21 cellular contexts compared by ENCODE assay signal in the genomic region with DNA sequence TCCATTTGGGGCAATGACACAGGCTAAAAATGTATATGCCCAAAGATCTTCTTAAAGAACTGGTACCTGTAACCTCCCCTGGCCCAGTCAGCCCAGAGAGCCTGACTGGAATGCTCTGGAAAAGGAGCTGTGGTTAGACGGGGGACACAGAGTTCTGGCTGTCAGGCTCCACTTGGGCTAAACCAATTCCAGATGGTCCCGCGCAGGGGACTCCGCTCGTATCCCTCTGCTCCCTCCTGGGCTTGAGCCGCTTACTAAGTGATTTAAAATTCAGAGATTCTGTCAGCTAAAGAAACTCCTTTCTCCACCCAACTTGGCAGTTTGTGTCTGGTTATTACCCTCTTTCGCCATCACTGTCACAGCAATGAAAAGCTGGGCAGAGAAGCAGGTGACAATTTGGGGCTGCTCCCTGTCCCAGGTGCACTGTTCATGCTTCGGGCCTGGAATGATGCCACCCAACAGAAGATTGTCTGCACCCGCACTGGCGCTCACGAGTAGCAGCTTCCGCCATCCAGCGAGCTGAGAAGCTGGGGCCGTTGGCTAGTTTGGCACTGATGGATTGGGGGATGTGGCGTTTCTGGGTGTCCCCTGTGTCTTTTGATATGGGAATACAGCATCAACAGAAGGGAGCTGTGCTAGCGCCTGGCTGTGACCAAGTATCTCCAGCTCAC. TPM values are rescaled to one million over a fixed set of nuclear protein-coding genes. Genes with fewer than 3 reads are reported as not detected.
A peak's percentile ranks its signal among the peaks of the same experiment; 100 is the strongest.
DNase-seq lines count a peak whose midpoint lies in the region; ATAC-seq and TF ChIP-seq lines count a peak whose summit lies in the region.
"Had no signal": no experiment of that assay in that cellular context is flagged by ENCODE, and none has a peak within 500 bp of the region (broad histone marks: within the 10 kb centered on the region; RNA-seq: fewer than 3 reads in every experiment).

No MANE protein-coding gene starts in this region.

- no peak overlapping the region for H3K27ac ChIP-seq in CD8-positive, alpha-beta T cell (ENCODE audit: low read depth, low read length)
- H3K27ac ChIP-seq in WERI-Rb-1 (peak overlapping the region; percentile 43), esophagus squamous epithelium (peak overlapping the region in 3 of 4 donors; percentile 49 to 77 (median 59)), sigmoid colon (no peak overlapping the region), colonic mucosa (no peak overlapping the region)
- H3K27ac ChIP-seq: C4-2B had no signal

- H3K4me3 Mint-ChIP-seq in CD8-positive, alpha-beta T cell: no peak overlapping the region
- no peak overlapping the region for H3K4me3 Mint-ChIP-seq in activated naive CD4-positive, alpha-beta T cell treated with anti-CD3 and anti-CD28 coated beads, Interleukin-2, amount 10 ng/mL, durations not matched to agents 7 days and 5 days

- no peaks in the 10 kb centered on the region for H3K27me3 ChIP-seq in CD8-positive, alpha-beta T cell (ENCODE audit: insufficient read depth, low read length)
- H3K27me3 ChIP-seq in WERI-Rb-1 (ENCODE audit: insufficient read depth, low read depth, severe bottlenecking) (peaks cover 17% of the 10 kb centered on the region), esophagus squamous epithelium (no peaks in the 10 kb centered on the region), sigmoid colon (no peaks in the 10 kb centered on the region), colonic mucosa (no peaks in the 10 kb centered on the region)

- CTCF ChIA-PET in CD8-positive, alpha-beta T cell (lab: Charles Lee): no interaction called here
- CTCF ChIA-PET in activated naive CD4-positive, alpha-beta T cell treated with anti-CD3 and anti-CD28 coated beads, Interleukin-2, amount 10 ng/mL, durations not matched to agents 7 days and 5 days (lab: Charles Lee): interaction anchor here (0.6 kb wide), 1 partner anchor 21 kb away, joined by 3 read pairs; no protein-coding TSS in a partner anchor

- WGBS in esophagus squamous epithelium, 2 donors: 79 to 90% methylated on average over 2 to 8 of the region's 16 CpGs
- WGBS in sigmoid colon, 2 donors: 95 to 96% methylated on average over 16 of the region's 16 CpGs

- no peak for ATAC-seq in CD8-positive, alpha-beta T cell
- no peak for ATAC-seq in HG02623 (IDR thresholded peaks at IDR 0.05; ENCODE audit: unreplicated experiment)
- ATAC-seq: GM12878, K562 had no signal

- no peaks in the 10 kb centered on the region for H3K9me3 ChIP-seq in CD8-positive, alpha-beta T cell (ENCODE audit: low read length)
- no peaks in the 10 kb centered on the region for H3K9me3 ChIP-seq in WERI-Rb-1 (ENCODE audit: severe bottlenecking)
- H3K9me3 ChIP-seq in esophagus squamous epithelium: no peaks in the 10 kb centered on the region
- H3K9me3 ChIP-seq in sigmoid colon: no peaks in the 10 kb centered on the region
- no peaks in the 10 kb centered on the region for H3K9me3 ChIP-seq in colonic mucosa

- POLR2A ChIA-PET in CD8-positive, alpha-beta T cell (lab: Charles Lee): no interaction called here

- no peak overlapping the region for H3K9ac ChIP-seq in colonic mucosa (ENCODE audit: low read depth in 2 of 2, low read length in 2 of 2)

- no peak for TF ChIP-seq CTCF in CD8-positive, alpha-beta T cell (IDR thresholded peaks at IDR 0.05)
- TF ChIP-seq CTCF in WERI-Rb-1 (IDR thresholded peaks at IDR 0.05; ENCODE audit: low read depth, low read length) (no peak), esophagus squamous epithelium (IDR thresholded peaks at IDR 0.05) (no peak), sigmoid colon (IDR thresholded peaks at IDR 0.05) (no peak), colonic mucosa (IDR thresholded peaks at IDR 0.05) (no peak)

- no peaks in the 10 kb centered on the region for H3K27me3 Mint-ChIP-seq in CD8-positive, alpha-beta T cell (ENCODE audit: low read depth)
- H3K27me3 Mint-ChIP-seq in activated naive CD4-positive, alpha-beta T cell treated with anti-CD3 and anti-CD28 coated beads, Interleukin-2, amount 10 ng/mL, durations not matched to agents 7 days and 5 days: no peaks in the 10 kb centered on the region

- intact Hi-C loops in CD8-positive, alpha-beta T cell (cut with DNase I, micrococcal nuclease): no loop called here
- intact Hi-C loops in esophagus squamous epithelium (cut with DNase I): no loop called here
- intact Hi-C loops in sigmoid colon (cut with DNase I): no loop called here
- intact Hi-C loops in colonic mucosa (cut with DNase I): no loop called here

- no peaks in the 10 kb centered on the region for H3K9me3 Mint-ChIP-seq in CD8-positive, alpha-beta T cell
- H3K9me3 Mint-ChIP-seq in activated naive CD4-positive, alpha-beta T cell treated with anti-CD3 and anti-CD28 coated beads, Interleukin-2, amount 10 ng/mL, durations not matched to agents 7 days and 5 days: no peaks in the 10 kb centered on the region

- no peak for DNase-seq in CD8-positive, alpha-beta T cell
- DNase-seq in WERI-Rb-1 (peak; percentile 61), esophagus squamous epithelium (lab: John Stamatoyannopoulos, UW) (no peak), sigmoid colon (peak; percentile 60), colonic mucosa (no peak), NCI-H345 (lab: John Stamatoyannopoulos, UW) (no peak)
- no peak for DNase-seq in activated naive CD4-positive, alpha-beta T cell treated with anti-CD3 and anti-CD28 coated beads, Interleukin-2, amount 10 ng/mL, durations not matched to agents 7 days and 5 days
- DNase-seq: AML-193, COR-L47, DMS 273 treated with DMSO at 0.1 percent for 48 hours, GF-D8, GOT3, NCI-H1105 treated with DMSO at 0.1 percent for 48 hours, NCI-H1694 treated with DMSO at 0.1 percent for 48 hours, NCI-H510A, NCI-H774, Right ventricle myocardium superior had no signal

- H3K36me3 ChIP-seq in CD8-positive, alpha-beta T cell (ENCODE audit: insufficient read depth, low read length): peaks cover 16% of the 10 kb centered on the region
- H3K36me3 ChIP-seq in WERI-Rb-1 (peaks cover 44% of the 10 kb centered on the region), esophagus squamous epithelium (peaks cover 0 to 45% (median 4%) of the 10 kb centered on the region in 3 donors), sigmoid colon (peaks cover 0 to 29% (median 11%) of the 10 kb centered on the region in 4 donors), colonic mucosa (no peaks in the 10 kb centered on the region)

- TF ChIP-seq EP300 in sigmoid colon (IDR thresholded peaks at IDR 0.05): no peak

- H3K4me3 ChIP-seq in CD8-positive, alpha-beta T cell (ENCODE audit: low read depth, low read length): no peak overlapping the region
- H3K4me3 ChIP-seq in WERI-Rb-1 (ENCODE audit: low read depth, low read length) (no peak overlapping the region), esophagus squamous epithelium (no peak overlapping the region), sigmoid colon (no peak overlapping the region), colonic mucosa (no peak overlapping the region)
- H3K4me3 ChIP-seq: GM12878, K562 had no signal

- TF ChIP-seq POLR2A in esophagus squamous epithelium (IDR thresholded peaks at IDR 0.05): no peak
- TF ChIP-seq POLR2A in sigmoid colon (IDR thresholded peaks at IDR 0.05): no peak

- peak overlapping the region; percentile 49 for H3K27ac Mint-ChIP-seq in CD8-positive, alpha-beta T cell
- H3K27ac Mint-ChIP-seq in activated naive CD4-positive, alpha-beta T cell treated with anti-CD3 and anti-CD28 coated beads, Interleukin-2, amount 10 ng/mL, durations not matched to agents 7 days and 5 days: no peak overlapping the region

- peaks cover 37% of the 10 kb centered on the region for H3K36me3 Mint-ChIP-seq in CD8-positive, alpha-beta T cell
- H3K36me3 Mint-ChIP-seq in activated naive CD4-positive, alpha-beta T cell treated with anti-CD3 and anti-CD28 coated beads, Interleukin-2, amount 10 ng/mL, durations not matched to agents 7 days and 5 days: peaks cover 5% of the 10 kb centered on the region

- peaks cover 1% of the 10 kb centered on the region for H3K4me1 ChIP-seq in CD8-positive, alpha-beta T cell (ENCODE audit: insufficient read depth, low read length)
- peaks cover 0 to 33% (median under 1%) of the 10 kb centered on the region in 3 donors for H3K4me1 ChIP-seq in esophagus squamous epithelium
- H3K4me1 ChIP-seq in sigmoid colon: peaks cover 0 to 3% (median under 1%) of the 10 kb centered on the region in 4 donors
- H3K4me1 ChIP-seq in colonic mucosa: no peaks in the 10 kb centered on the region

- peaks cover 6% of the 10 kb centered on the region for H3K4me1 Mint-ChIP-seq in CD8-positive, alpha-beta T cell (ENCODE audit: low read depth)
- H3K4me1 Mint-ChIP-seq in activated naive CD4-positive, alpha-beta T cell treated with anti-CD3 and anti-CD28 coated beads, Interleukin-2, amount 10 ng/mL, durations not matched to agents 7 days and 5 days: peaks cover 6% of the 10 kb centered on the region

RNA-seq across cellular contexts. Expression of gene IRAK1, which starts 6.6 kb away (rescaled TPM):
- 10 to 100 TPM; 84.8 to 92.5 TPM for total RNA-seq in CD8-positive, alpha-beta T cell
- total RNA-seq in esophagus squamous epithelium: 100 to 1,000 TPM in 2 of 4 donors, 10 to 100 TPM in 2; 73.5 to 117 (median 96.8) TPM
- total RNA-seq in sigmoid colon: 10 to 100 TPM; 26.8 to 41.7 (median 37.3) TPM
- 100 to 1,000 TPM in 1 of 3 donors, 10 to 100 TPM in 2; 67.7 to 103 (median 70.3) TPM for polyA plus RNA-seq in sigmoid colon
- 100 to 1,000 TPM in 1 of 2 donors, 10 to 100 TPM in 1; 66.7 to 148 TPM for total RNA-seq in colonic mucosa

RNA-seq across cellular contexts. Expression of gene TMEM187, which starts 53.7 kb away (rescaled TPM):
- total RNA-seq in CD8-positive, alpha-beta T cell: 1 to 10 TPM; 1.6 to 3.2 TPM
- 1 to 10 TPM; 2.5 to 4.1 (median 3.8) TPM for total RNA-seq in esophagus squamous epithelium
- total RNA-seq in sigmoid colon: 1 to 10 TPM; 3.5 to 8.6 (median 4.4) TPM
- polyA plus RNA-seq in sigmoid colon: 1 to 10 TPM; 3.6 to 9.3 (median 3.7) TPM
- total RNA-seq in colonic mucosa: 10 to 100 TPM in 1 of 2 donors, 1 to 10 TPM in 1; 8.7 to 19.2 TPM

RNA-seq across cellular contexts. Expression of gene HCFC1, which starts 54.7 kb away (rescaled TPM):
- total RNA-seq in CD8-positive, alpha-beta T cell: 10 to 100 TPM; 49.1 to 56.3 TPM
- 10 to 100 TPM; 22.2 to 54.0 (median 37.0) TPM for total RNA-seq in esophagus squamous epithelium
- 10 to 100 TPM; 23.5 to 57.3 (median 30.2) TPM for total RNA-seq in sigmoid colon
- 10 to 100 TPM in 1 of 3 donors, 1 to 10 TPM in 2; 7.4 to 34.4 (median 8.4) TPM for polyA plus RNA-seq in sigmoid colon
- total RNA-seq in colonic mucosa: 10 to 100 TPM; 36.6 to 80.5 TPM

Comparison
In these comparisons a context has a peak if more than half of its experiments do, and no peak if none do; other contexts are left out.
1. DNase-seq: peak in WERI-Rb-1 (single experiment) and sigmoid colon (single experiment); none in CD8-positive, alpha-beta T cell (0 of 7), esophagus squamous epithelium (single experiment), activated naive CD4-positive, alpha-beta T cell treated with anti-CD3 and anti-CD28 coated beads, Interleukin-2, amount 10 ng/mL, durations not matched to agents 7 days and 5 days (single experiment), colonic mucosa (single experiment) and NCI-H345 (single experiment).
2. H3K27ac ChIP-seq: peak in WERI-Rb-1 (single experiment) and esophagus squamous epithelium (3 of 4); none in CD8-positive, alpha-beta T cell (single experiment), sigmoid colon (0 of 4) and colonic mucosa (single experiment).